In genomic region chr17:50539762-50540440, GRCh38 we compare ENCODE assay signal across 19 cellular contexts. TPM values are rescaled to one million over a fixed set of nuclear protein-coding genes. Genes with fewer than 3 reads are reported as not detected.
DNase-seq lines count a peak whose midpoint lies in the region; ATAC-seq and TF ChIP-seq lines count a peak whose summit lies in the region.
"Had no signal": no experiment of that assay in that cellular context is flagged by ENCODE, and none has a peak within 500 bp of the region (broad histone marks: within the 10 kb centered on the region; RNA-seq: fewer than 3 reads in every experiment).

No MANE protein-coding gene starts in this region.

- H3K4me1 ChIP-seq in breast epithelium = peaks cover 0 to 5% of the 10 kb centered on the region in 2 donors
- peaks cover 47 to 66% of the 10 kb centered on the region in 2 donors for H3K4me1 ChIP-seq in mucosa of rectum (ENCODE audit: control insufficient read depth in 2 of 2, insufficient read depth in 2 of 2, low read length in 2 of 2)

- no peak for ATAC-seq in CD4-positive, alpha-beta T cell (ENCODE audit: poor library complexity)
- no peak for ATAC-seq in GM19455 (IDR thresholded peaks at IDR 0.05; ENCODE audit: unreplicated experiment)
- ATAC-seq: SK-N-SH treated with all-trans-retinoic acid at 6 μM for 48 hours had no signal

- no peak for DNase-seq in CD4-positive, alpha-beta T cell
- DNase-seq in HT-29 (ENCODE audit: low spot score) = peak; percentile 55
- DNase-seq in breast epithelium (ENCODE audit: low spot score in 2 of 2) = peak in 1 of 2 donors; percentile 72
- no peak for DNase-seq in mesenteric fat pad (ENCODE audit: low spot score)
- DNase-seq in osteocyte (ENCODE audit: extremely low spot score, unreplicated experiment) = no peak
- no peak for DNase-seq in Ammon's horn (ENCODE audit: low spot score)
- DNase-seq: activated naive CD4-positive, alpha-beta T cell treated with Interleukin-2 at 50 U/mL for 16 hours; AML-193; brain microvascular endothelial cell; effector CD4-positive, alpha-beta T cell; immature natural killer cell; midbrain; NCI-H146; posterior cingulate gyrus; testis had no signal

- H3K4me3 ChIP-seq in breast epithelium (no peak overlapping the region), mucosa of rectum (ENCODE audit: low read length in 2 of 2) (no peak overlapping the region)
- H3K4me3 ChIP-seq: testis had no signal

- H3K4me1 Mint-ChIP-seq in CD4-positive, alpha-beta T cell (ENCODE audit: low read depth) = peaks cover 17% of the 10 kb centered on the region
- H3K4me1 Mint-ChIP-seq in osteocyte (ENCODE audit: unreplicated experiment) = peaks cover 12% of the 10 kb centered on the region

- H3K9ac ChIP-seq in mucosa of rectum (ENCODE audit: low read depth in 1 of 2, low read length in 2 of 2) = no peak overlapping the region
- H3K9ac ChIP-seq: KMS-11 had no signal

- CTCF ChIA-PET in CD4-positive, alpha-beta T cell (lab: Charles Lee) = no interaction called here

- intact Hi-C loops in CD4-positive, alpha-beta T cell (cut with DNase I, micrococcal nuclease) = loop anchor here in 1 of 2 experiments (10.0 kb wide), 1 partner anchor 55 kb away; no protein-coding TSS in a partner anchor
- intact Hi-C loops in breast epithelium (cut with DNase I; ENCODE audit: low total_unique reads) = loop anchor here (10.0 kb wide), 1 partner anchor 305 kb away; no protein-coding TSS in a partner anchor

- H3K4me3 Mint-ChIP-seq in CD4-positive, alpha-beta T cell = peak overlapping the region; percentile 51
- H3K4me3 Mint-ChIP-seq in osteocyte (ENCODE audit: unreplicated experiment) = no peak overlapping the region
- H3K4me3 Mint-ChIP-seq: immature natural killer cell had no signal

- H3K27ac ChIP-seq in CD4-positive, alpha-beta T cell (ENCODE audit: low read depth, low read length) = no peak overlapping the region
- H3K27ac ChIP-seq in breast epithelium (peak overlapping the region; percentile 45 to 80), mucosa of rectum (ENCODE audit: low read depth in 2 of 2, low read length in 2 of 2) (peak overlapping the region; percentile 45 to 58)
- H3K27ac ChIP-seq: brain microvascular endothelial cell, KMS-11, testis had no signal

- no peaks in the 10 kb centered on the region for H3K9me3 Mint-ChIP-seq in CD4-positive, alpha-beta T cell
- no peaks in the 10 kb centered on the region for H3K9me3 Mint-ChIP-seq in osteocyte (ENCODE audit: unreplicated experiment)
- H3K9me3 Mint-ChIP-seq: immature natural killer cell had no signal

- POLR2A ChIA-PET in CD4-positive, alpha-beta T cell (lab: Charles Lee) = interaction anchor here (1.0 kb wide), 1 partner anchor 327 kb away, joined by 4 read pairs; no protein-coding TSS in a partner anchor

- no peak for TF ChIP-seq POLR2A in breast epithelium (IDR thresholded peaks at IDR 0.05)

- H3K36me3 ChIP-seq in breast epithelium (no peaks in the 10 kb centered on the region), mucosa of rectum (ENCODE audit: control insufficient read depth in 2 of 2, insufficient read depth in 2 of 2, low read length in 2 of 2) (peaks cover 9 to 38% of the 10 kb centered on the region in 2 donors)
- H3K36me3 ChIP-seq: brain microvascular endothelial cell had no signal

- H3K27ac Mint-ChIP-seq in CD4-positive, alpha-beta T cell = no peak overlapping the region
- no peak overlapping the region for H3K27ac Mint-ChIP-seq in osteocyte (ENCODE audit: unreplicated experiment)
- H3K27ac Mint-ChIP-seq: immature natural killer cell had no signal

- peaks cover 22% of the 10 kb centered on the region for H3K27me3 Mint-ChIP-seq in CD4-positive, alpha-beta T cell
- no peaks in the 10 kb centered on the region for H3K27me3 Mint-ChIP-seq in osteocyte (ENCODE audit: unreplicated experiment)

- H3K36me3 Mint-ChIP-seq in CD4-positive, alpha-beta T cell (ENCODE audit: low read depth) = no peaks in the 10 kb centered on the region
- no peaks in the 10 kb centered on the region for H3K36me3 Mint-ChIP-seq in osteocyte (ENCODE audit: unreplicated experiment)
- H3K36me3 Mint-ChIP-seq: immature natural killer cell had no signal

- H3K27me3 ChIP-seq in CD4-positive, alpha-beta T cell (ENCODE audit: control insufficient read depth, insufficient read depth, low read length) = no peaks in the 10 kb centered on the region
- H3K27me3 ChIP-seq in breast epithelium = no peaks in the 10 kb centered on the region
- no peaks in the 10 kb centered on the region for H3K27me3 ChIP-seq in mucosa of rectum (ENCODE audit: control insufficient read depth in 2 of 2, insufficient read depth in 2 of 2, low read length in 2 of 2)
- H3K27me3 ChIP-seq: brain microvascular endothelial cell, testis had no signal

- no peak for TF ChIP-seq CTCF in CD4-positive, alpha-beta T cell (IDR thresholded peaks at IDR 0.05)
- TF ChIP-seq CTCF in breast epithelium (IDR thresholded peaks at IDR 0.05) (no peak), osteocyte (IDR thresholded peaks at IDR 0.05) (no peak)

- no peaks in the 10 kb centered on the region for H3K9me3 ChIP-seq in CD4-positive, alpha-beta T cell (ENCODE audit: control insufficient read depth, low read length)
- no peaks in the 10 kb centered on the region for H3K9me3 ChIP-seq in breast epithelium
- no peaks in the 10 kb centered on the region for H3K9me3 ChIP-seq in mucosa of rectum (ENCODE audit: control insufficient read depth in 2 of 2, low read length in 2 of 2)
- H3K9me3 ChIP-seq: testis had no signal

RNA-seq across cellular contexts. Expression of gene SPATA20, which starts 7.1 kb away (rescaled TPM):
- 10 to 100 TPM; 10.2 to 10.3 TPM for total RNA-seq in CD4-positive, alpha-beta T cell
- total RNA-seq in HT-29 (2014; rRNA removed; shearing (Covaris generic)) = 37.5 and 44.9 TPM in 2 replicates
- total RNA-seq in breast epithelium = 10 to 100 TPM; 52.4 to 62.3 (median 58.4) TPM
- 22.3 TPM for total RNA-seq in mesenteric fat pad
- total RNA-seq in osteocyte = 55.0 and 58.1 TPM in 2 replicates

RNA-seq across cellular contexts. Expression of gene EPN3, which starts 7.4 kb away (rescaled TPM):
- not detected for total RNA-seq in CD4-positive, alpha-beta T cell
- total RNA-seq in HT-29 (2014; rRNA removed; shearing (Covaris generic)) = 25.6 and 25.8 TPM in 2 replicates
- total RNA-seq in breast epithelium (10 to 100 TPM in 1 of 3 donors, 1 to 10 TPM in 1, not detected in 1; 8.2 to 32.8 TPM), mesenteric fat pad (not detected), osteocyte (not detected in 2 replicates)

RNA-seq across cellular contexts. Expression of gene CACNA1G, which starts 20.6 kb away (rescaled TPM):
- total RNA-seq in CD4-positive, alpha-beta T cell = not detected
- 0.05 and 0.57 TPM in 2 replicates for total RNA-seq in HT-29 (2014; rRNA removed; shearing (Covaris generic))
- total RNA-seq in breast epithelium = 1 to 10 TPM in 2 of 3 donors, under 1 TPM in 1; 0.32 to 2.6 (median 2.3) TPM
- 0.58 TPM for total RNA-seq in mesenteric fat pad
- 0.10 and 0.11 TPM in 2 replicates for total RNA-seq in osteocyte

RNA-seq across cellular contexts. Expression of gene MYCBPAP, which starts 31.7 kb away (rescaled TPM):
- 1 to 10 TPM in 1 of 2 experiments, under 1 TPM in 1; 0.78 to 1.5 TPM for total RNA-seq in CD4-positive, alpha-beta T cell
- total RNA-seq in HT-29 (2014; rRNA removed; shearing (Covaris generic)) = not detected in 2 replicates
- total RNA-seq in breast epithelium = 1 to 10 TPM in 2 of 3 donors, under 1 TPM in 1; 0.66 to 1.9 (median 1.3) TPM
- 0.61 TPM for total RNA-seq in mesenteric fat pad
- total RNA-seq in osteocyte = 0.46 and 0.81 TPM in 2 replicates
